In genomic region chr14:90616881-90617280, GRCh38 we compare ENCODE assay signal across 1 cellular context.
TF ChIP-seq lines count a peak whose summit lies in the region.

No MANE protein-coding gene starts in this region.

TF ChIP-seq in GM23338, 12 proteins besides CTCF, POLR2A, EP300 and RAD21 (continued from another document):
- TF ChIP-seq REST (IDR thresholded peaks at IDR 0.05; ENCODE audit: unreplicated experiment): no peak
- TF ChIP-seq ZNF331 (CRISPR knock-in tag; IDR thresholded peaks at IDR 0.05; ENCODE audit: low read depth): no peak
- no peak for TF ChIP-seq EZH2 (IDR thresholded peaks at IDR 0.05; ENCODE audit: low read depth, unreplicated experiment)
- no peak for TF ChIP-seq ZNF114 (CRISPR knock-in tag; IDR thresholded peaks at IDR 0.05)
- no peak for TF ChIP-seq POLR2AphosphoS5 (IDR thresholded peaks at IDR 0.05; ENCODE audit: low read depth)
- no peak for TF ChIP-seq JUNB (IDR thresholded peaks at IDR 0.05; ENCODE audit: unreplicated experiment)
- TF ChIP-seq CREB1 (CRISPR knock-in tag; IDR thresholded peaks at IDR 0.05; ENCODE audit: low read depth): no peak
- no peak for TF ChIP-seq ETS1 (IDR thresholded peaks at IDR 0.05)
- no peak for TF ChIP-seq EZH2phosphoT487 (IDR thresholded peaks at IDR 0.05; ENCODE audit: unreplicated experiment)
- TF ChIP-seq STAT1 (IDR thresholded peaks at IDR 0.05; ENCODE audit: unreplicated experiment): no peak
- no peak for TF ChIP-seq NANOG (IDR thresholded peaks at IDR 0.05; ENCODE audit: borderline replicate concordance)
